In genomic region chr4:13833171-13833804, GRCh38 we compare ENCODE assay signal across 23 cellular contexts.
DNase-seq lines count a peak whose midpoint lies in the region; ATAC-seq and TF ChIP-seq lines count a peak whose summit lies in the region.
"Had no signal": no experiment of that assay in that cellular context is flagged by ENCODE, and none has a peak within 500 bp of the region (broad histone marks: within the 10 kb centered on the region; RNA-seq: fewer than 3 reads in every experiment).

No MANE protein-coding gene starts in this region.

- DNase-seq in OCI-M1 (lab: John Stamatoyannopoulos, UW) (peak; percentile 3), Right ventricle myocardium superior (no peak), right atrium auricular region (ENCODE audit: low spot score) (no peak), ovary (no peak), AG20443 (ENCODE audit: low spot score) (no peak), NCI-H345 treated with DMSO at 0.1 percent for 48 hours (lab: John Stamatoyannopoulos, UW; ENCODE audit: unreplicated experiment) (no peak)
- DNase-seq: BE2C; DMS53; EL; GF-D8; MM.1S; NCI-H1092; NCI-H146; NCI-H2029 treated with DMSO at 0.1 percent for 48 hours; NCI-H226; NCI-H524; NCI-H774; NK-92 treated with Interleukin-12 subunit alpha and Interleukin-12 subunit beta, amount 100 ng/mL, for 24 hours had no signal

- H3K9me3 ChIP-seq in right atrium auricular region (no peaks in the 10 kb centered on the region), ovary (no peaks in the 10 kb centered on the region)
- H3K9me3 ChIP-seq: BE2C, SJSA1 had no signal

- intact Hi-C loops in Right ventricle myocardium superior (cut with DNase I) (no loop called here), ovary (cut with DNase I) (no loop called here)

- no peak for TF ChIP-seq EP300 in ovary (IDR thresholded peaks at IDR 0.05)

- 49 to 70% (median 65%) methylated on average over 4 of the region's 4 CpGs for WGBS in ovary, 3 donors

- no peak for TF ChIP-seq POLR2A in ovary (IDR thresholded peaks at IDR 0.05)

- H3K79me2 ChIP-seq in ACC112 (ENCODE audit: control insufficient read depth, insufficient read depth, low read length, unreplicated experiment) = no peaks in the 10 kb centered on the region

- no peaks in the 10 kb centered on the region for H3K36me3 ChIP-seq in ACC112 (ENCODE audit: insufficient read depth, low read length)
- H3K36me3 ChIP-seq in right atrium auricular region = no peaks in the 10 kb centered on the region
- H3K36me3 ChIP-seq in ovary = no peaks in the 10 kb centered on the region
- H3K36me3 ChIP-seq: BE2C, SJSA1 had no signal

- ATAC-seq in Right ventricle myocardium superior (ENCODE audit: poor library complexity) = peak; percentile 63
- ATAC-seq in GM18868 (IDR thresholded peaks at IDR 0.05; ENCODE audit: unreplicated experiment) = no peak
- ATAC-seq: K562, Panc1 had no signal

- H2AFZ ChIP-seq in ACC112 (ENCODE audit: low read length, unreplicated experiment) = peak overlapping the region; percentile 7

- H3K27ac ChIP-seq in ACC112 (ENCODE audit: low read depth, low read length) (no peak overlapping the region), right atrium auricular region (peak overlapping the region; percentile 34 to 67), ovary (no peak overlapping the region)
- H3K27ac ChIP-seq: SJSA1 had no signal

- H3K27me3 ChIP-seq in ACC112 (ENCODE audit: insufficient read depth, low read length) = no peaks in the 10 kb centered on the region
- no peaks in the 10 kb centered on the region for H3K27me3 ChIP-seq in right atrium auricular region
- H3K27me3 ChIP-seq in ovary = no peaks in the 10 kb centered on the region
- H3K27me3 ChIP-seq: BE2C, SJSA1 had no signal

- TF ChIP-seq CTCF in right atrium auricular region (IDR thresholded peaks at IDR 0.05) (no peak), ovary (IDR thresholded peaks at IDR 0.05) (no peak)

- peaks cover 8% of the 10 kb centered on the region for H3K4me1 ChIP-seq in ACC112 (ENCODE audit: control insufficient read depth, insufficient read depth, low read length, unreplicated experiment)
- H3K4me1 ChIP-seq in right atrium auricular region = peaks cover 0 to 18% of the 10 kb centered on the region in 2 donors
- no peaks in the 10 kb centered on the region for H3K4me1 ChIP-seq in ovary (ENCODE audit: insufficient read depth)
- H3K4me1 ChIP-seq: BE2C, SJSA1 had no signal

- no peak overlapping the region for H3K4me3 ChIP-seq in ACC112 (ENCODE audit: low read depth, low read length)
- H3K4me3 ChIP-seq in right atrium auricular region = no peak overlapping the region
- no peak overlapping the region for H3K4me3 ChIP-seq in ovary
- H3K4me3 ChIP-seq: K562, SJSA1 had no signal

Comparison
In these comparisons a context has a peak if more than half of its experiments do, and no peak if none do; other contexts are left out.
1. H3K27ac ChIP-seq: peak in right atrium auricular region (2 of 2); none in ACC112 (single experiment) and ovary (0 of 2).